Comparison of ENCODE assay signal across 3 cellular contexts in genomic region chr1:4618827-4619226, GRCh38. TPM values are rescaled to one million over a fixed set of nuclear protein-coding genes. Genes with fewer than 3 reads are reported as not detected.
"Had no signal": no experiment of that assay in that cellular context is flagged by ENCODE, and none has a peak within 500 bp of the region (broad histone marks: within the 10 kb centered on the region; RNA-seq: fewer than 3 reads in every experiment).

No MANE protein-coding gene starts in this region.

RNA-seq across cellular contexts. Expression of gene AJAP1, which starts 35.6 kb away (rescaled TPM):
- total RNA-seq: chondrocyte, endothelial cell of umbilical vein, fibroblast of lung had no signal
- polyA plus RNA-seq: endothelial cell of umbilical vein had no signal
